ENCODE assay signal across 20 cellular contexts in genomic region chrY:19042306-19043184, GRCh38.
"Had no signal": no experiment of that assay in that cellular context is flagged by ENCODE, and none has a peak within 500 bp of the region (broad histone marks: within the 10 kb centered on the region; RNA-seq: fewer than 3 reads in every experiment).

No MANE protein-coding gene starts in this region.

- H3K9me3 ChIP-seq: esophagus squamous epithelium, gastroesophageal sphincter, spleen, testis, tibial nerve had no signal

- FAIRE-seq: kidney had no signal

- H3K36me3 Mint-ChIP-seq: stimulated activated memory B cell treated with anti-CD40 and anti-IgM and Interleukin-4, amounts not matched to agents 10 μg/mL and 1 μg/mL and 100 μg/mL, for 72 hours had no signal

- H3K27ac Mint-ChIP-seq: effector memory CD8-positive, alpha-beta T cell; immature natural killer cell; naive thymus-derived CD4-positive, alpha-beta T cell; nephron progenitor cell; stimulated activated memory B cell treated with anti-CD40 and anti-IgM and Interleukin-4, amounts not matched to agents 10 μg/mL and 1 μg/mL and 100 μg/mL, for 72 hours; stimulated activated naive CD8-positive, alpha-beta T cell treated with anti-CD3 and anti-CD28 coated beads, Interleukin-15, amount 100 ng/mL, for 72 hours had no signal

- DNase-seq: effector memory CD8-positive, alpha-beta T cell; esophagus squamous epithelium; foreskin fibroblast; immature natural killer cell; kidney; left colon; left ventricle myocardium superior; naive thymus-derived CD4-positive, alpha-beta T cell; nephron progenitor cell; posterior cingulate gyrus; spleen; stimulated activated CD4-positive, alpha-beta T cell treated with anti-CD3 and anti-CD28 coated beads, Interleukin-15, amount 100 ng/mL, for 24 hours; stimulated activated CD4-positive, alpha-beta T cell treated with anti-CD3 and anti-CD28 coated beads, Interleukin-1b, Interleukin-23, amount 100 ng/mL, for 48 hours; stimulated activated CD4-positive, alpha-beta T cell treated with anti-CD3 and anti-CD28 coated beads, Interleukin-4, amount 100 ng/mL, for 24 hours; stimulated activated naive CD8-positive, alpha-beta T cell treated with anti-CD3 and anti-CD28 coated beads, Interleukin-15, amount 100 ng/mL, for 72 hours; testis had no signal

- H3K9me3 Mint-ChIP-seq: immature natural killer cell, nephron progenitor cell had no signal

- H3K27me3 ChIP-seq: esophagus squamous epithelium, gastroesophageal sphincter, spleen, testis, tibial nerve had no signal

- H3K27me3 Mint-ChIP-seq: central memory CD8-positive, alpha-beta T cell; effector memory CD8-positive, alpha-beta T cell; naive thymus-derived CD4-positive, alpha-beta T cell; stimulated activated memory B cell treated with anti-CD40 and anti-IgM and Interleukin-4, amounts not matched to agents 10 μg/mL and 1 μg/mL and 100 μg/mL, for 72 hours; stimulated activated naive CD8-positive, alpha-beta T cell treated with anti-CD3 and anti-CD28 coated beads, Interleukin-15, amount 100 ng/mL, for 72 hours had no signal

- H3K36me3 ChIP-seq: esophagus squamous epithelium had no signal

- H3K4me1 ChIP-seq: gastroesophageal sphincter, spleen, testis, tibial nerve had no signal

- H3K4me3 ChIP-seq: esophagus squamous epithelium, gastroesophageal sphincter, spleen, testis, tibial nerve had no signal

- H3K27ac ChIP-seq: esophagus squamous epithelium, gastroesophageal sphincter, spleen, testis, tibial nerve had no signal

- H3K4me1 Mint-ChIP-seq: central memory CD8-positive, alpha-beta T cell; immature natural killer cell; nephron progenitor cell; stimulated activated memory B cell treated with anti-CD40 and anti-IgM and Interleukin-4, amounts not matched to agents 10 μg/mL and 1 μg/mL and 100 μg/mL, for 72 hours; stimulated activated naive CD8-positive, alpha-beta T cell treated with anti-CD3 and anti-CD28 coated beads, Interleukin-15, amount 100 ng/mL, for 72 hours had no signal

- H3K4me3 Mint-ChIP-seq: central memory CD8-positive, alpha-beta T cell; effector memory CD8-positive, alpha-beta T cell; immature natural killer cell; naive thymus-derived CD4-positive, alpha-beta T cell; nephron progenitor cell; stimulated activated memory B cell treated with anti-CD40 and anti-IgM and Interleukin-4, amounts not matched to agents 10 μg/mL and 1 μg/mL and 100 μg/mL, for 72 hours; stimulated activated naive CD8-positive, alpha-beta T cell treated with anti-CD3 and anti-CD28 coated beads, Interleukin-15, amount 100 ng/mL, for 72 hours had no signal
